In the genomic region with DNA sequence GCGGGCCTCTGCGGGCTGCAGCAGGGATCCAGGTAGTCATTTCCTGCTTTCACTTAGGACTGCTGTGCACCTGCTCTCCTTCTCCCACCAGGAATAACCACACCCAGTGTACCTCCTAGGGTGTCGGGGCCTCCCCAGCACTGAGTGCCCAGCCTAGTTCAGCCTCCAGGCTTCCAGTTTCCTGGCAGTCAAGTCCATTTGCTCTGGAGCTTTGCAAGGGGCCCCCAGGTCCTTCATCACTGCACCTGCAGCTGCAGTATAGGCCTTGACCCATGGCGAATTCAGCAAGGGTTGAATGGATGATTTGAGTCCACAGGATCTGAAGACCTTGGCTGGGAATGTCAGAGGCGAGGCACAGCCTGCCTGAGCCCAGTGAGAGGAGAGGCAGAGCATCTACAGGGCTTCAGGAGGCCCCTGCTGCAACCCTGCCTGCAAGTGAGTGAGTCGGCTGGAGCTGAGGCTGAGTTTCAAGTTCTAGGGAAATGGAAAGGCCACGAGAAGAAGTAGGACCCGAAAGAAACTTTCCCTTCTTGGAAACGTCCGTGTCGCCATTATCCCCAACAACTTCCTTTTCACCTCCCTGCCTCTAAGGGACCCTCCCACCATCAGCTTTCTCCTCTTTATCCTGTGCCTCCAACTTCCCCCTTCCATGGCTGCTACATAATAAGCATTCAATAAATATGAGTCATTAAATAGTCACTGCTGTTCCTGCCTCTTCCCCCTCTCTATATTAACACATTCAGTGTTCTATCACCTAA, we compare ENCODE assay signal across 10 cellular contexts.
A peak's percentile ranks its signal among the peaks of the same experiment; 100 is the strongest.
DNase-seq lines count a peak whose midpoint lies in the region; ATAC-seq and TF ChIP-seq lines count a peak whose summit lies in the region.
"Had no signal": no experiment of that assay in that cellular context is flagged by ENCODE, and none has a peak within 500 bp of the region (broad histone marks: within the 10 kb centered on the region; RNA-seq: fewer than 3 reads in every experiment).

No MANE protein-coding gene starts in this region.

- no peak overlapping the region for H3K27ac Mint-ChIP-seq in GM23338

- peaks cover 6% of the 10 kb centered on the region for H3K27me3 Mint-ChIP-seq in GM23338 (ENCODE audit: insufficient read depth, low read depth, poor library complexity)

- TF ChIP-seq CTCF in GM23338 (conservative IDR thresholded peaks at IDR 0.05; ENCODE audit: low read depth in 2 of 2) = no peak

- H3K36me3 ChIP-seq in duodenal mucosa (ENCODE audit: control insufficient read depth in 1 of 2, insufficient read depth in 2 of 2, low read length in 2 of 2) (no peaks in the 10 kb centered on the region), GM23338 (ENCODE audit: insufficient read depth) (no peaks in the 10 kb centered on the region)
- H3K36me3 ChIP-seq: Peyer's patch had no signal

- H3K36me3 Mint-ChIP-seq in GM23338 (ENCODE audit: low read depth) = no peaks in the 10 kb centered on the region
- H3K36me3 Mint-ChIP-seq: naive B cell had no signal

- H3K4me1 Mint-ChIP-seq in GM23338 = peaks cover 14% of the 10 kb centered on the region

- H3K4me2 ChIP-seq in GM23338 = no peak overlapping the region

- H3K9me3 ChIP-seq in duodenal mucosa (ENCODE audit: control insufficient read depth in 1 of 2, low read length in 2 of 2) = no peaks in the 10 kb centered on the region
- H3K9me3 ChIP-seq: Peyer's patch had no signal

- DNase-seq in activated T-cell treated with anti-CD3 and anti-CD28 coated beads for 24 hours (ENCODE audit: low read depth) (peak; percentile 32), activated T-cell treated with anti-CD3 and anti-CD28 coated beads for 4 hours (no peak), OCI-M1 (lab: John Stamatoyannopoulos, UW) (peak; percentile 34), GM23338 (ENCODE audit: low spot score) (no peak)
- DNase-seq in stimulated activated CD4-positive, alpha-beta T cell treated with anti-CD3 and anti-CD28 coated beads, Interleukin-4, amount 100 ng/mL, for 24 hours = peak; percentile 46
- DNase-seq: naive B cell had no signal

- H3K27me3 ChIP-seq in duodenal mucosa (ENCODE audit: control insufficient read depth in 1 of 2, insufficient read depth in 2 of 2, low read length in 2 of 2) = no peaks in the 10 kb centered on the region
- no peaks in the 10 kb centered on the region for H3K27me3 ChIP-seq in GM23338 (ENCODE audit: insufficient read depth)
- H3K27me3 ChIP-seq: Peyer's patch had no signal

- peaks cover under 1% of the 10 kb centered on the region; the same call in 2 of the 3 replicates for H3K9me3 Mint-ChIP-seq in GM23338

- H2AFZ ChIP-seq in GM23338 = no peak overlapping the region

- H3K27ac ChIP-seq in duodenal mucosa (ENCODE audit: low read depth, low read length) (peak overlapping the region; percentile 15), GM23338 (ENCODE audit: low read depth) (no peak overlapping the region)

- no peak for ATAC-seq in GM23338
- no peak for ATAC-seq in HG02678 (IDR thresholded peaks at IDR 0.05; ENCODE audit: unreplicated experiment)
- ATAC-seq in GM19023 (IDR thresholded peaks at IDR 0.05; ENCODE audit: unreplicated experiment) = no peak

- H3K9me2 ChIP-seq in GM23338 (ENCODE audit: insufficient read depth) = no peaks in the 10 kb centered on the region

- no peak overlapping the region for H3K9ac ChIP-seq in duodenal mucosa (ENCODE audit: low read depth in 1 of 2, low read length in 2 of 2)

- no peak overlapping the region; the same call in 2 of the 3 replicates for H3K4me3 Mint-ChIP-seq in GM23338

- H3F3A ChIP-seq in GM23338 (replicated peaks; ENCODE audit: low read depth) = no peaks in the 10 kb centered on the region

- H3K4me1 ChIP-seq in duodenal mucosa (ENCODE audit: control insufficient read depth in 1 of 2, insufficient read depth in 2 of 2, low read length in 2 of 2) (peaks cover 29 to 39% of the 10 kb centered on the region in 2 donors), GM23338 (ENCODE audit: insufficient read depth) (no peaks in the 10 kb centered on the region)

- H3K4me3 ChIP-seq in duodenal mucosa (ENCODE audit: low read depth in 1 of 2, low read length in 2 of 2) (peak overlapping the region in 1 of 2 donors; percentile 8), GM23338 (no peak overlapping the region)
- H3K4me3 ChIP-seq: Peyer's patch had no signal

- H3K79me2 ChIP-seq in GM23338 (replicated peaks; ENCODE audit: insufficient read depth) = no peaks in the 10 kb centered on the region

- no peaks in the 10 kb centered on the region for H4K20me1 ChIP-seq in GM23338 (replicated peaks; ENCODE audit: insufficient read depth)

TF ChIP-seq in GM23338, 12 proteins besides CTCF, POLR2A, EP300 and RAD21 (continues in another document):
- no peak for TF ChIP-seq POLR2AphosphoS5 (IDR thresholded peaks at IDR 0.05; ENCODE audit: low read depth)
- no peak for TF ChIP-seq EZH2 (IDR thresholded peaks at IDR 0.05; ENCODE audit: low read depth, unreplicated experiment)
- TF ChIP-seq EZH2phosphoT487 (IDR thresholded peaks at IDR 0.05; ENCODE audit: unreplicated experiment) = no peak
- no peak for TF ChIP-seq ZNF462 (CRISPR knock-in tag; IDR thresholded peaks at IDR 0.05)
- no peak for TF ChIP-seq ZNF331 (CRISPR knock-in tag; IDR thresholded peaks at IDR 0.05; ENCODE audit: low read depth)
- TF ChIP-seq NANOG (IDR thresholded peaks at IDR 0.05; ENCODE audit: borderline replicate concordance) = no peak
- TF ChIP-seq JUNB (IDR thresholded peaks at IDR 0.05; ENCODE audit: unreplicated experiment) = no peak
- no peak for TF ChIP-seq ZNF114 (CRISPR knock-in tag; IDR thresholded peaks at IDR 0.05)

Comparison
In these comparisons a context has a peak if more than half of its experiments do, and no peak if none do; other contexts are left out.
1. DNase-seq: peak in activated T-cell treated with anti-CD3 and anti-CD28 coated beads for 24 hours (single experiment), OCI-M1 (single experiment) and stimulated activated CD4-positive, alpha-beta T cell treated with anti-CD3 and anti-CD28 coated beads, Interleukin-4, amount 100 ng/mL, for 24 hours (single experiment); none in activated T-cell treated with anti-CD3 and anti-CD28 coated beads for 4 hours (single experiment) and GM23338 (single experiment).